In genomic region chr6:137736048-137736846, GRCh38 we compare ENCODE assay signal across 8 cellular contexts.
DNase-seq lines count a peak whose midpoint lies in the region; ATAC-seq and TF ChIP-seq lines count a peak whose summit lies in the region.

No MANE protein-coding gene starts in this region.

- no peak overlapping the region for H3K4me3 Mint-ChIP-seq in activated CD8-positive, alpha-beta T cell treated with anti-CD3 and anti-CD28 coated beads for 36 hours
- no peak overlapping the region for H3K4me3 Mint-ChIP-seq in Caco-2 (ENCODE audit: unreplicated experiment)

- no peaks in the 10 kb centered on the region for H3K36me3 Mint-ChIP-seq in activated CD8-positive, alpha-beta T cell treated with anti-CD3 and anti-CD28 coated beads for 36 hours (ENCODE audit: low read depth)
- H3K36me3 Mint-ChIP-seq in Caco-2 (ENCODE audit: insufficient read depth, unreplicated experiment): peaks cover 4% of the 10 kb centered on the region

- H3K4me1 Mint-ChIP-seq in activated CD8-positive, alpha-beta T cell treated with anti-CD3 and anti-CD28 coated beads for 36 hours (ENCODE audit: low read depth): peaks cover 20% of the 10 kb centered on the region
- H3K4me1 Mint-ChIP-seq in Caco-2 (ENCODE audit: low read depth, unreplicated experiment): peaks cover 27% of the 10 kb centered on the region

- intact Hi-C loops in activated CD8-positive, alpha-beta T cell treated with anti-CD3 and anti-CD28 coated beads for 36 hours (cut with micrococcal nuclease): no loop called here
- intact Hi-C loops in Caco-2 (cut with micrococcal nuclease; ENCODE audit: unreplicated experiment): no loop called here

- POLR2A ChIA-PET in activated CD8-positive, alpha-beta T cell treated with anti-CD3 and anti-CD28 coated beads for 36 hours (lab: Charles Lee): no interaction called here
- POLR2A ChIA-PET in Caco-2 (lab: Charles Lee): no interaction called here

- no peaks in the 10 kb centered on the region for H3K9me3 ChIP-seq in Caco-2

- H3K27ac Mint-ChIP-seq in activated CD8-positive, alpha-beta T cell treated with anti-CD3 and anti-CD28 coated beads for 36 hours: peak overlapping the region; percentile 43
- H3K27ac Mint-ChIP-seq in Caco-2 (ENCODE audit: unreplicated experiment): no peak overlapping the region

- H3K4me3 ChIP-seq in GM12865 (ENCODE audit: low read depth, low read length) (no peak overlapping the region), Caco-2 (ENCODE audit: low read depth, low read length) (no peak overlapping the region)

- TF ChIP-seq CTCF in GM12865 (IDR thresholded peaks at IDR 0.05; ENCODE audit: insufficient read depth, low read depth, low read length, missing control alignments): no peak
- no peak for TF ChIP-seq CTCF in activated CD8-positive, alpha-beta T cell treated with anti-CD3 and anti-CD28 coated beads for 36 hours (IDR thresholded peaks at IDR 0.05)
- no peak for TF ChIP-seq CTCF in Caco-2 (IDR thresholded peaks at IDR 0.05; ENCODE audit: insufficient read depth in 1 of 2, low read depth in 1 of 2, low read length in 1 of 2, severe bottlenecking in 1 of 2, unreplicated experiment in 1 of 2)

- peaks cover 17% of the 10 kb centered on the region for H3K4me1 ChIP-seq in Caco-2

- ATAC-seq in GM19351 (IDR thresholded peaks at IDR 0.05; ENCODE audit: unreplicated experiment): peak; percentile 93
- peak; percentile 77 for ATAC-seq in HG03103 (IDR thresholded peaks at IDR 0.05; ENCODE audit: low read depth, unreplicated experiment)
- peak; percentile 87 for ATAC-seq in activated CD8-positive, alpha-beta T cell treated with anti-CD3 and anti-CD28 coated beads for 36 hours

- DNase-seq in GM12865 (ENCODE audit: low read depth): peak; percentile 68
- peak; percentile 35 for DNase-seq in activated CD8-positive, alpha-beta T cell treated with anti-CD3 and anti-CD28 coated beads for 36 hours
- no peak for DNase-seq in HUDEP-2 (lab: John Stamatoyannopoulos, UW; ENCODE audit: unreplicated experiment in 76 of 76)
- no peak for DNase-seq in NCI-H345 (lab: John Stamatoyannopoulos, UW)
- DNase-seq in NCI-H1092 treated with DMSO at 0.1 percent for 48 hours (lab: John Stamatoyannopoulos, UW): no peak
- no peak for DNase-seq in Caco-2

- H3K9me3 Mint-ChIP-seq in activated CD8-positive, alpha-beta T cell treated with anti-CD3 and anti-CD28 coated beads for 36 hours: no peaks in the 10 kb centered on the region
- H3K9me3 Mint-ChIP-seq in Caco-2 (ENCODE audit: unreplicated experiment): peaks cover 8% of the 10 kb centered on the region

- no peaks in the 10 kb centered on the region for H3K27me3 ChIP-seq in Caco-2 (replicated peaks; ENCODE audit: control insufficient read depth, insufficient read depth, low read length)

- no TSS peak for BruUV-seq in Caco-2 (replicated peaks; lab: Mats Ljungman, UMichigan)

- H3K36me3 ChIP-seq in Caco-2 (ENCODE audit: control insufficient read depth, insufficient read depth, low read length): no peaks in the 10 kb centered on the region

- H3K27me3 Mint-ChIP-seq in activated CD8-positive, alpha-beta T cell treated with anti-CD3 and anti-CD28 coated beads for 36 hours: peaks cover 2% of the 10 kb centered on the region
- no peaks in the 10 kb centered on the region for H3K27me3 Mint-ChIP-seq in Caco-2 (ENCODE audit: insufficient read depth, unreplicated experiment)

- CTCF ChIA-PET in activated CD8-positive, alpha-beta T cell treated with anti-CD3 and anti-CD28 coated beads for 36 hours (lab: Charles Lee): interaction anchor here (1.6 kb wide), 1 partner anchor 131 kb away, joined by 3 read pairs; the partner anchor contains the start of gene TNFAIP3
- CTCF ChIA-PET in Caco-2 (lab: Charles Lee): no interaction called here

Comparison
In these comparisons a context has a peak if more than half of its experiments do, and no peak if none do; other contexts are left out.
1. DNase-seq: peak in GM12865 (single experiment) and activated CD8-positive, alpha-beta T cell treated with anti-CD3 and anti-CD28 coated beads for 36 hours (single experiment); none in HUDEP-2 (0 of 76), NCI-H345 (single experiment), NCI-H1092 treated with DMSO at 0.1 percent for 48 hours (single experiment) and Caco-2 (0 of 2).
2. Peak in every context shown above with its lines, with median percentiles within 50 percentile points of each other: ATAC-seq.